In the genomic region with DNA sequence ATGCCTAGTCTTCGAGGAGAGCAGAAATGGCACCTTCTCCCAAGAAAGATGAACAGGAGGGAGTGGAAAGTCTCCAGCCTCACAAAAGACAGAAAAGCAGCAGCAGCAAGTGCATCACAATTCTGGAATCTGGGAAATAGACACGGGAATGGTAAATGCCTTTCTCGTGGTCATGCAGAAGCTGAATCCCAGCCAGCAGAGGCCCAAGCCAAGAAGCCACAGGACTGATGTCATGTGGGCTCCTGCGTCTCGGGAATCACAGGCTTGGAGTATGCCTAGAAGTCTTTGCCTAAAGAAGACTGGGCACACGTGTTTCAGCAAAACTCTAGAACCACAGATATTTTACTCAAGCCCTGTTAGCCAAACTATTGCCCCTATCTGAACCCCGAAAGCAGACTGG, we compare ENCODE assay signal across 19 cellular contexts.
DNase-seq lines count a peak whose midpoint lies in the region; ATAC-seq, FAIRE-seq and TF ChIP-seq lines count a peak whose summit lies in the region.
"Had no signal": no experiment of that assay in that cellular context is flagged by ENCODE, and none has a peak within 500 bp of the region (broad histone marks: within the 10 kb centered on the region; RNA-seq: fewer than 3 reads in every experiment).

No MANE protein-coding gene starts in this region.

- no peak for TF ChIP-seq POLR2A in gastroesophageal sphincter (IDR thresholded peaks at IDR 0.05)

- H3K9me3 ChIP-seq in OCI-LY3 (ENCODE audit: insufficient read depth, low read length): no peaks in the 10 kb centered on the region
- H3K9me3 ChIP-seq in gastroesophageal sphincter: no peaks in the 10 kb centered on the region
- H3K9me3 ChIP-seq: lower lobe of right lung had no signal

- no peak overlapping the region for H3K9ac ChIP-seq in OCI-LY3 (ENCODE audit: low read length)

- no peak overlapping the region for H3K4me3 ChIP-seq in OCI-LY3 (ENCODE audit: low read length)
- H3K4me3 ChIP-seq in gastroesophageal sphincter: no peak overlapping the region
- H3K4me3 ChIP-seq: lower lobe of right lung had no signal

- H3K36me3 ChIP-seq in OCI-LY3 (replicated peaks; ENCODE audit: low read depth, low read length): no peaks in the 10 kb centered on the region
- no peaks in the 10 kb centered on the region for H3K36me3 ChIP-seq in gastroesophageal sphincter
- H3K36me3 ChIP-seq: lower lobe of right lung had no signal

- TF ChIP-seq CTCF in OCI-LY3 (IDR thresholded peaks at IDR 0.05; ENCODE audit: low read depth, low read length) (no peak), gastroesophageal sphincter (IDR thresholded peaks at IDR 0.05) (no peak)

- no peak for ATAC-seq in gastroesophageal sphincter
- ATAC-seq: activated T-cell treated with anti-CD3 and anti-CD28 coated beads, Interleukin-2, amount 50 U/mL, for 4 hours; HCT116; lower lobe of right lung; natural killer cell treated with Interleukin-12 subunit alpha and Interleukin-12 subunit beta and Interleukin-15 and Interleukin-18, amount 100 ng/mL, for 72 hours had no signal

- DNase-seq in NCI-H2081 (lab: John Stamatoyannopoulos, UW) (peak; percentile 54 to 83), NCI-H2081 treated with DMSO at 0.1 percent for 48 hours (lab: John Stamatoyannopoulos, UW) (no peak), globus pallidus (ENCODE audit: low spot score) (peak; percentile 21), urothelium cell line (ENCODE audit: low spot score) (peak; percentile 69), HUDEP-2 (lab: John Stamatoyannopoulos, UW; ENCODE audit: unreplicated experiment in 76 of 76) (no peak), NCI-H82 (lab: John Stamatoyannopoulos, UW) (no peak)
- DNase-seq: activated CD4-positive, alpha-beta memory T cell treated with anti-CD3 and anti-CD28 coated beads, Interleukin-2, amount 10 ng/mL, durations not matched to agents 7 days and 5 days; activated T-cell treated with anti-CD3 and anti-CD28 coated beads, Interleukin-2, amount 50 U/mL, for 4 hours; erythroblast; lower lobe of right lung; NCI-H2029 treated with DMSO at 0.1 percent for 48 hours; small intestine; SW 1271 had no signal

- H4K20me1 ChIP-seq in OCI-LY3 (ENCODE audit: insufficient read depth, low read length): no peaks in the 10 kb centered on the region

- TF ChIP-seq EP300 in gastroesophageal sphincter (IDR thresholded peaks at IDR 0.05): no peak

- H2AFZ ChIP-seq in OCI-LY3 (ENCODE audit: low read depth, low read length): no peak overlapping the region

- H3K79me2 ChIP-seq in OCI-LY3 (ENCODE audit: low read length): no peaks in the 10 kb centered on the region

- FAIRE-seq in urothelium cell line (lab: Jason Lieb, UNC): no peak
- FAIRE-seq: small intestine had no signal

- peak overlapping the region; percentile 55; the same call in 1 of the 2 replicates for H3K27ac ChIP-seq in OCI-LY3 (ENCODE audit: low read length)
- H3K27ac ChIP-seq in gastroesophageal sphincter: no peak overlapping the region
- H3K27ac ChIP-seq: 22Rv1, lower lobe of right lung had no signal

- no peaks in the 10 kb centered on the region for H3K27me3 ChIP-seq in OCI-LY3 (ENCODE audit: low read depth, low read length)
- H3K27me3 ChIP-seq in gastroesophageal sphincter: no peaks in the 10 kb centered on the region
- H3K27me3 ChIP-seq: dorsolateral prefrontal cortex had no signal

- H3K4me1 ChIP-seq in OCI-LY3 (ENCODE audit: low read length) (peaks cover 38% of the 10 kb centered on the region), gastroesophageal sphincter (no peaks in the 10 kb centered on the region)
- H3K4me1 ChIP-seq: lower lobe of right lung had no signal

- peak overlapping the region; percentile 53 for H3K4me2 ChIP-seq in OCI-LY3 (ENCODE audit: low read length)

- WGBS in gastroesophageal sphincter (ENCODE audit: low coverage in 1 of 2), 2 donors: 55 to 100% methylated on average over 2 to 7 of the region's 7 CpGs

Comparison
In these comparisons a context has a peak if more than half of its experiments do, and no peak if none do; other contexts are left out.
1. DNase-seq: peak in NCI-H2081 (2 of 2), globus pallidus (single experiment) and urothelium cell line (single experiment); none in NCI-H2081 treated with DMSO at 0.1 percent for 48 hours (single experiment), HUDEP-2 (0 of 76) and NCI-H82 (single experiment).